Comparison of ENCODE assay signal across 12 cellular contexts in the genomic region with DNA sequence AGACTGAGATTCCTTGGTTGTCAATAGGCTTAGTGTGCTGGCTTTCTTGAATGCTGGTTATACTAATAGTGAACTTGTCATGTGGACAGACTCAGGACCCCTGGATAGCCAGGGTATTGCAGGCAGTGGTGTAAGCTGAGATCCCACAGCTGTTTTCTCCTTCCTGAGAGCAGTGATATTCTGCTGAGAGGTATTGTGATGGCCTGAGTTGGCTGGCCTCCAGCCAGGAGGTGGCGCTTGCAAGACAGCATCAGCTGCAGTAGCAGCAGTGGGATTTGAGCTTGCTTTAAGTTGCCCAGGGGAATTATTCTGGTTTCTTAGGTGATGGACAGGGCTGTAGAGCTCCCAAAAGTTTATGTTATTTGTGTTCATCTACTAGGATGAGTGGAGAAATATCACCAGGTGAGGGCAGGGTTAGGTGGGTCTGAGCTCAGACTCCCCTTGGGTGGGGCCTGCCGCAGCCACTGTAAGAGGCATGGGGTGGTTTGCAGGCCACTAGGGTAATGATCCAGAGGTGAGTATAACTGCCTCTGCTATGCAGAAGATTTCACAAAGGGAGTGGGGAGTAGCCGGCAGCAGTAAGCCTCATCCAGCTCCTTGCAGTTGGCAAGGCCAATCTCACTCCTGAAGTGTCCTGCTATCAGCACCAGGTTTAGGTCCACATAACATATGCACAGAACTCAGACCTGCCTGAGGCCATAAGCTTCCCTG.
DNase-seq lines count a peak whose midpoint lies in the region; ATAC-seq and TF ChIP-seq lines count a peak whose summit lies in the region.
"Had no signal": no experiment of that assay in that cellular context is flagged by ENCODE, and none has a peak within 500 bp of the region (broad histone marks: within the 10 kb centered on the region; RNA-seq: fewer than 3 reads in every experiment).

No MANE protein-coding gene starts in this region.

- TF ChIP-seq CTCF in MCF 10A (IDR thresholded peaks at IDR 0.05; ENCODE audit: unreplicated experiment) (no peak), mammary epithelial cell (conservative IDR thresholded peaks at IDR 0.05 in 1 of 2, IDR thresholded peaks at IDR 0.05 in 1 of 2; ENCODE audit: extremely low read depth in 1 of 2, insufficient read depth in 1 of 2, low read depth in 1 of 2, low read length in 2 of 2) (no peak), OCI-LY7 (conservative IDR thresholded peaks at IDR 0.05; ENCODE audit: low read length) (peak; percentile 50), heart left ventricle (IDR thresholded peaks at IDR 0.05) (peak in 1 of 12 donors; percentile 9), type B pancreatic cell (conservative IDR thresholded peaks at IDR 0.05) (peak; percentile 30)

- dilution Hi-C loops in mammary epithelial cell (cut with HindIII; ENCODE audit: low sequenced_read_pairs) = no loop called here

- H3K27me3 ChIP-seq in mammary epithelial cell (ENCODE audit: insufficient read depth, low read length) = no peaks in the 10 kb centered on the region
- H3K27me3 ChIP-seq in heart left ventricle = no peaks in the 10 kb centered on the region
- H3K27me3 ChIP-seq: adrenal gland, BLaER1 had no signal

- in situ Hi-C loops in mammary epithelial cell (cut with MboI; ENCODE audit: low sequenced_read_pairs in 2 of 2) = no loop called here

- no peaks in the 10 kb centered on the region for H3K27me3 Mint-ChIP-seq in MCF 10A (ENCODE audit: insufficient read depth, unreplicated experiment)
- H3K27me3 Mint-ChIP-seq in type B pancreatic cell = no peaks in the 10 kb centered on the region

- no TSS peak for BruUV-seq in MCF 10A (replicated peaks; lab: Mats Ljungman, UMichigan)
- BruUV-seq in mammary epithelial cell (replicated peaks; lab: Mats Ljungman, UMichigan) = no TSS peak
- BruUV-seq in OCI-LY7 (replicated peaks; lab: Mats Ljungman, UMichigan) = no TSS peak

- POLR2A ChIA-PET in MCF 10A (lab: Yijun Ruan, JAX) (no interaction called here), OCI-LY7 (lab: Charles Lee) (no interaction called here)

- H3K4me3 ChIP-seq in mammary epithelial cell (replicated peaks in 1 of 3; ENCODE audit: insufficient read depth in 1 of 3, low read depth in 2 of 3, low read length in 3 of 3) = no peak overlapping the region
- no peak overlapping the region for H3K4me3 ChIP-seq in OCI-LY7 (ENCODE audit: low read depth, low read length, poor library complexity, severe bottlenecking)
- H3K4me3 ChIP-seq in heart left ventricle = no peak overlapping the region
- H3K4me3 ChIP-seq: adrenal gland, BLaER1 had no signal

- H3K27ac ChIP-seq in mammary epithelial cell (ENCODE audit: insufficient read depth, low read depth, low read length) (no peak overlapping the region), OCI-LY7 (ENCODE audit: low read depth, low read length, poor library complexity, severe bottlenecking) (no peak overlapping the region), heart left ventricle (no peak overlapping the region)
- H3K27ac ChIP-seq: adrenal gland, BLaER1 had no signal

- CTCF ChIA-PET in MCF 10A (lab: Yijun Ruan, JAX) = interaction anchor here (0.6 to 1.8 kb wide), 8 partner anchors 10 to 1499 kb away, joined by 3 to 11 read pairs (median 4); no protein-coding TSS in a partner anchor
- CTCF ChIA-PET in mammary epithelial cell (lab: Charles Lee; ENCODE audit: low non-redundant PET) = no interaction called here
- CTCF ChIA-PET in OCI-LY7 (lab: Charles Lee; ENCODE audit: unreplicated experiment) = no interaction called here

- H3K4me2 ChIP-seq in mammary epithelial cell (ENCODE audit: insufficient read depth, low read depth, low read length) (no peak overlapping the region), OCI-LY7 (ENCODE audit: low read length) (no peak overlapping the region)
- H3K4me2 ChIP-seq: BLaER1 had no signal

- TF ChIP-seq POLR2A in heart left ventricle (IDR thresholded peaks at IDR 0.05) = no peak
- no peak for TF ChIP-seq POLR2A in GM18505 (IDR thresholded peaks at IDR 0.05; ENCODE audit: borderline replicate concordance, extremely low read depth, insufficient read depth, insufficient read length)

- 100% methylated on average over 1 of the region's 3 CpGs for WGBS in mammary epithelial cell (ENCODE audit: low coverage, missing lambda C conversion rate)
- 67 to 89% (median 79%) methylated on average over 3 of the region's 3 CpGs for WGBS in heart left ventricle, 4 donors

- H3K36me3 ChIP-seq in mammary epithelial cell (ENCODE audit: insufficient read depth, low read length) (no peaks in the 10 kb centered on the region), OCI-LY7 (ENCODE audit: insufficient read depth, low read length) (no peaks in the 10 kb centered on the region), heart left ventricle (no peaks in the 10 kb centered on the region)
- H3K36me3 ChIP-seq: adrenal gland, BLaER1 had no signal

- H3K9me3 Mint-ChIP-seq in MCF 10A (ENCODE audit: unreplicated experiment) (peaks cover 8% of the 10 kb centered on the region), type B pancreatic cell (peaks cover 5% of the 10 kb centered on the region)

- no peaks in the 10 kb centered on the region for H3K4me1 Mint-ChIP-seq in MCF 10A (ENCODE audit: insufficient read depth, unreplicated experiment)
- no peaks in the 10 kb centered on the region for H3K4me1 Mint-ChIP-seq in type B pancreatic cell (ENCODE audit: unreplicated experiment)

- no peaks in the 10 kb centered on the region for H3K9me2 ChIP-seq in OCI-LY7 (ENCODE audit: insufficient read depth, low read length)

- H3K27ac Mint-ChIP-seq in MCF 10A (ENCODE audit: low read depth, unreplicated experiment) = no peak overlapping the region
- no peak overlapping the region for H3K27ac Mint-ChIP-seq in type B pancreatic cell

- H4K20me1 ChIP-seq in mammary epithelial cell (ENCODE audit: insufficient read depth, low read length) (no peaks in the 10 kb centered on the region), OCI-LY7 (ENCODE audit: insufficient read depth, low read length) (no peaks in the 10 kb centered on the region)
- H4K20me1 ChIP-seq: BLaER1 had no signal

- H3K36me3 Mint-ChIP-seq in MCF 10A (ENCODE audit: insufficient read depth, unreplicated experiment) (no peaks in the 10 kb centered on the region), type B pancreatic cell (no peaks in the 10 kb centered on the region)

- H3K79me2 ChIP-seq in mammary epithelial cell (ENCODE audit: insufficient read depth, low read length) = no peaks in the 10 kb centered on the region
- H3K79me2 ChIP-seq in OCI-LY7 (ENCODE audit: insufficient read depth, low read depth, low read length) = no peaks in the 10 kb centered on the region

- intact Hi-C loops in MCF 10A (cut with micrococcal nuclease) = loop anchor here (2.0 kb wide), 1 partner anchor 396 kb away; no protein-coding TSS in a partner anchor
- intact Hi-C loops in mammary epithelial cell (cut with micrococcal nuclease) = no loop called here
- intact Hi-C loops in OCI-LY7 (cut with micrococcal nuclease; ENCODE audit: unreplicated experiment) = no loop called here
- intact Hi-C loops in heart left ventricle (cut with DNase I) = no loop called here

- H3K4me1 ChIP-seq in mammary epithelial cell (ENCODE audit: insufficient read depth, low read length) (no peaks in the 10 kb centered on the region), OCI-LY7 (ENCODE audit: insufficient read depth, low read length, poor library complexity, severe bottlenecking) (no peaks in the 10 kb centered on the region), heart left ventricle (peaks cover 0 to 14% (median 0%) of the 10 kb centered on the region in 12 donors)
- H3K4me1 ChIP-seq: adrenal gland, BLaER1 had no signal

- H3K9me3 ChIP-seq in mammary epithelial cell (replicated peaks; ENCODE audit: insufficient read depth, low read length) = no peaks in the 10 kb centered on the region
- no peaks in the 10 kb centered on the region for H3K9me3 ChIP-seq in OCI-LY7 (ENCODE audit: low read length)
- peaks cover 0 to 24% (median 10%) of the 10 kb centered on the region in 12 donors for H3K9me3 ChIP-seq in heart left ventricle
- H3K9me3 ChIP-seq: adrenal gland had no signal

- DNase-seq in MCF 10A (ENCODE audit: unreplicated experiment) = peak; percentile 22
- no peak for DNase-seq in mammary epithelial cell
- no peak for DNase-seq in OCI-LY7 (ENCODE audit: low spot score)
- peak in 3 of 5 donors; percentile 28 to 54 (median 34) for DNase-seq in heart left ventricle
- no peak for DNase-seq in type B pancreatic cell (ENCODE audit: extremely low spot score, unreplicated experiment)
- no peak for DNase-seq in D341Med (ENCODE audit: low spot score)
- DNase-seq: kidney, NCI-H1417 treated with DMSO at 0.1 percent for 48 hours had no signal

- H3K4me3 Mint-ChIP-seq in MCF 10A (ENCODE audit: unreplicated experiment) = no peak overlapping the region
- no peak overlapping the region for H3K4me3 Mint-ChIP-seq in type B pancreatic cell

- ATAC-seq in heart left ventricle (peak in 1 of 4 donors; percentile 45), GM18505 (IDR thresholded peaks at IDR 0.05; ENCODE audit: unreplicated experiment) (no peak), GM21825 (IDR thresholded peaks at IDR 0.05; ENCODE audit: unreplicated experiment) (no peak)

- H3K9ac ChIP-seq in mammary epithelial cell (ENCODE audit: insufficient read depth, low read length) = no peak overlapping the region
- H3K9ac ChIP-seq: BLaER1 had no signal

- no peak overlapping the region for H2AFZ ChIP-seq in mammary epithelial cell (ENCODE audit: low read depth, low read length)
- H2AFZ ChIP-seq in OCI-LY7 (ENCODE audit: low read length) = no peak overlapping the region

Comparison
In these comparisons a context has a peak if more than half of its experiments do, and no peak if none do; other contexts are left out.
1. DNase-seq: peak in MCF 10A (single experiment) and heart left ventricle (3 of 5); none in mammary epithelial cell (single experiment), OCI-LY7 (single experiment), type B pancreatic cell (single experiment) and D341Med (single experiment).
2. CTCF ChIP-seq: peak in OCI-LY7 (single experiment) and type B pancreatic cell (single experiment); none in MCF 10A (single experiment) and mammary epithelial cell (0 of 2).